8 cellular contexts compared by ENCODE assay signal in genomic region chr11:13668102-13668956, GRCh38. TPM values are rescaled to one million over a fixed set of nuclear protein-coding genes. Genes with fewer than 3 reads are reported as not detected.
DNase-seq lines count a peak whose midpoint lies in the region; ATAC-seq and TF ChIP-seq lines count a peak whose summit lies in the region.

A gene with protein sequence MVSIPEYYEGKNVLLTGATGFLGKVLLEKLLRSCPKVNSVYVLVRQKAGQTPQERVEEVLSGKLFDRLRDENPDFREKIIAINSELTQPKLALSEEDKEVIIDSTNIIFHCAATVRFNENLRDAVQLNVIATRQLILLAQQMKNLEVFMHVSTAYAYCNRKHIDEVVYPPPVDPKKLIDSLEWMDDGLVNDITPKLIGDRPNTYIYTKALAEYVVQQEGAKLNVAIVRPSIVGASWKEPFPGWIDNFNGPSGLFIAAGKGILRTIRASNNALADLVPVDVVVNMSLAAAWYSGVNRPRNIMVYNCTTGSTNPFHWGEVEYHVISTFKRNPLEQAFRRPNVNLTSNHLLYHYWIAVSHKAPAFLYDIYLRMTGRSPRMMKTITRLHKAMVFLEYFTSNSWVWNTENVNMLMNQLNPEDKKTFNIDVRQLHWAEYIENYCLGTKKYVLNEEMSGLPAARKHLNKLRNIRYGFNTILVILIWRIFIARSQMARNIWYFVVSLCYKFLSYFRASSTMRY (plus strand): TSS chr11:13668668. CDS start chr11:13694766, 26,098 bp downstream.

- peak within 1 kb of the TSS; percentile 97 for H2AFZ ChIP-seq in osteoblast (ENCODE audit: low read length)

- H3K27ac Mint-ChIP-seq in activated naive CD8-positive, alpha-beta T cell: peak within 1 kb of the TSS; percentile 96

- peak; percentile 89 for ATAC-seq in HG02610 (IDR thresholded peaks at IDR 0.05; ENCODE audit: unreplicated experiment)
- ATAC-seq in thoracic aorta (ENCODE audit: insufficient number of reproducible peaks, low FRiP score, low read depth): peak; percentile 100

- peak; percentile 54 for TF ChIP-seq CTCF in GM12864 (IDR thresholded peaks at IDR 0.05; ENCODE audit: low read depth, low read length, missing control alignments)
- peak; percentile 39 for TF ChIP-seq CTCF in osteoblast (IDR thresholded peaks at IDR 0.05; ENCODE audit: extremely low read depth, low read depth, low read length)
- peak; percentile 58 for TF ChIP-seq CTCF in thoracic aorta (IDR thresholded peaks at IDR 0.05)

- DNase-seq in GM12864 (ENCODE audit: low read depth) (peak; percentile 94), NCI-H1092 treated with DMSO at 0.1 percent for 48 hours (lab: John Stamatoyannopoulos, UW) (peak; percentile 99), SKM-1 (lab: John Stamatoyannopoulos, UW; ENCODE audit: unreplicated experiment) (peak; percentile 98), glomerular endothelial cell (ENCODE audit: extremely low read depth, low read depth, low spot score) (peak; percentile 76), osteoblast (ENCODE audit: insufficient read length, low spot score, missing footprints) (peak; percentile 99), thoracic aorta (ENCODE audit: low spot score) (peak; percentile 87)

- peaks cover 46% of the 10 kb centered on the region for H3K4me1 Mint-ChIP-seq in activated naive CD8-positive, alpha-beta T cell (ENCODE audit: low read depth)

- H3K4me1 ChIP-seq in osteoblast (ENCODE audit: insufficient read depth, low read length) (peaks cover 22% of the 10 kb centered on the region), thoracic aorta (ENCODE audit: control insufficient read depth in 1 of 2, low read depth in 2 of 2) (peaks cover 10 to 16% of the 10 kb centered on the region in 2 donors)

- H3K9me3 Mint-ChIP-seq in activated naive CD8-positive, alpha-beta T cell (ENCODE audit: low read depth): no peaks in the 10 kb centered on the region

- peaks cover 22% of the 10 kb centered on the region for H4K20me1 ChIP-seq in osteoblast (ENCODE audit: insufficient read depth, low read length)

- peaks cover 8% of the 10 kb centered on the region for H3K36me3 Mint-ChIP-seq in activated naive CD8-positive, alpha-beta T cell

- H3K4me3 Mint-ChIP-seq in activated naive CD8-positive, alpha-beta T cell: peak within 1 kb of the TSS; percentile 98

- H3K4me2 ChIP-seq in osteoblast (ENCODE audit: insufficient read depth, low read length): peak within 1 kb of the TSS; percentile 99

- H3K79me2 ChIP-seq in osteoblast (ENCODE audit: insufficient read depth, low read length): peaks cover 46% of the 10 kb centered on the region

- no peaks in the 10 kb centered on the region for H3K27me3 ChIP-seq in osteoblast (ENCODE audit: insufficient read depth, low read length)
- no peaks in the 10 kb centered on the region for H3K27me3 ChIP-seq in thoracic aorta (replicated peaks; ENCODE audit: insufficient read depth)

- H3K27me3 Mint-ChIP-seq in activated naive CD8-positive, alpha-beta T cell: no peaks in the 10 kb centered on the region

- H3K4me3 ChIP-seq in GM12864 (ENCODE audit: low read depth, low read length) (peak within 1 kb of the TSS; percentile 88), osteoblast (ENCODE audit: insufficient read depth, low read length) (peak within 1 kb of the TSS; percentile 83), thoracic aorta (peak within 1 kb of the TSS; percentile 92)

- no peaks in the 10 kb centered on the region for H3K9me3 ChIP-seq in osteoblast (ENCODE audit: low read depth, low read length)
- no peaks in the 10 kb centered on the region for H3K9me3 ChIP-seq in thoracic aorta

- H3K27ac ChIP-seq in osteoblast (ENCODE audit: low read depth, low read length) (peak within 1 kb of the TSS; percentile 67), thoracic aorta (peak within 1 kb of the TSS; percentile 74 to 75)

- H3K36me3 ChIP-seq in osteoblast (ENCODE audit: insufficient read depth, low read length) (no peaks in the 10 kb centered on the region), thoracic aorta (no peaks in the 10 kb centered on the region)

RNA-seq across cellular contexts. Expression of the gene that starts here (rescaled TPM):
- total RNA-seq in glomerular endothelial cell (45.8 and 51.0 TPM in 2 replicates), osteoblast (61.9 and 70.1 TPM in 2 replicates), thoracic aorta (10 to 100 TPM; 25.5 to 55.7 TPM)

Comparison
In these comparisons a context has a peak if more than half of its experiments do, and no peak if none do; other contexts are left out.
1. Peak in every context shown above with its lines: DNase-seq, ATAC-seq, H3K4me3 ChIP-seq and H3K27ac ChIP-seq.